11 cellular contexts compared by ENCODE assay signal in the genomic region with DNA sequence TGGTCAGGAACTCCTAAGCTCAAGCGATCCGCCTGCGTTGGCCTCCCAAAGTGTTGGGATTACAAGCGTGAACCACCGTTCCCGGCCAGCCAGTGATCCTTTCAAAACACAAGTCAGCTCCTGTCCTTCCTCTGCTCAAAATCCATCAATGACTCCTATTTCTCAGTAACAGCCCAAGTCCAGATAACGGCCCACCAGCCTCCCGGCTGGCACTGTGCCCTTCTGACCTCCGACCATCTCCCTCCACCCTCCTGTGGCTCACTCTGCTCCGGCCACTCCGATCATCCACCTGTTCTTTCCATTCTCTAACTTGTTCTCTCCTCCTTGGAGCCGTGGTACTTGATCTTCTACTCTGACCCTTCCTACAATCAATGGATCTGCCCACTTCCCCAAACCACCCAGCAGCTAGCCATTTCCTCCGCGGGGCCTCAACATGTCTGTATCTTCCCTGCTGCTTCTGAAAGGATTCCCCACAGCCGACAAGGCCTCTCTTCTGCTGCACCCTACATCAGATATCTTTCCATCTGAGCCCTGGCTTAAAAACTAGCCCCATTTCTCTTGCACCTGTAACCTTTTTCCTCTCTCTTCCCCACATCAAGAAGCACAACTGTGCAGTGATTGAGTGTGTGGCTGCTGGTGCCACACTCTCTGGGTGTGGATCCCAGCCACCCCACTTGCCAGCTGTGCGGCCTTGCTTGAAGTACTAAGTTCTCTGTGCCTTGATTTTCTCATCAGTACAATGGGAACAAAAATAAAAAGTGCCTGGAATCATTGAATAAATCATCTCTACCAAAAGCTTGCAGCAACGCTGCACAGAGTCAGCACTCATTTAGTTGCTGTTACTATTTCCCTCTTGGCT. TPM values are rescaled to one million over a fixed set of nuclear protein-coding genes. Genes with fewer than 3 reads are reported as not detected.
DNase-seq lines count a peak whose midpoint lies in the region; ATAC-seq and TF ChIP-seq lines count a peak whose summit lies in the region.
"Had no signal": no experiment of that assay in that cellular context is flagged by ENCODE, and none has a peak within 500 bp of the region (broad histone marks: within the 10 kb centered on the region; RNA-seq: fewer than 3 reads in every experiment).

No MANE protein-coding gene starts in this region.

- H3K27me3 ChIP-seq in cardiac muscle cell (no peaks in the 10 kb centered on the region), mesenchymal stem cell (ENCODE audit: control insufficient read depth in 1 of 2, insufficient read depth in 1 of 2, low read length in 2 of 2) (no peaks in the 10 kb centered on the region), upper lobe of right lung (no peaks in the 10 kb centered on the region)

- peaks cover 46% of the 10 kb centered on the region for H3K4me1 ChIP-seq in cardiac muscle cell (ENCODE audit: low read depth)
- H3K4me1 ChIP-seq in mesenchymal stem cell (ENCODE audit: control insufficient read depth, insufficient read depth, low read depth, low read length) = peaks cover 29% of the 10 kb centered on the region
- peaks cover 52% of the 10 kb centered on the region for H3K4me1 ChIP-seq in upper lobe of right lung

- no peak overlapping the region for H2AFZ ChIP-seq in mesenchymal stem cell (ENCODE audit: low read depth, low read length)

- peak overlapping the region; percentile 45 for H2BK120ac ChIP-seq in mesenchymal stem cell (ENCODE audit: low read depth, low read length)

- no peak overlapping the region for H3K4me3 ChIP-seq in cardiac muscle cell
- no peak overlapping the region for H3K4me3 ChIP-seq in mesenchymal stem cell (ENCODE audit: insufficient read depth in 1 of 2, low read depth in 1 of 2, low read length in 2 of 2)
- no peak overlapping the region for H3K4me3 ChIP-seq in upper lobe of right lung

- H2BK5ac ChIP-seq in mesenchymal stem cell (ENCODE audit: low read depth, low read length, poor library complexity, severe bottlenecking) = no peak overlapping the region

- H3K79me1 ChIP-seq in mesenchymal stem cell (replicated peaks; ENCODE audit: low read length, poor library complexity, severe bottlenecking) = no peaks in the 10 kb centered on the region

- no peak for DNase-seq in cardiac muscle cell (ENCODE audit: low read depth in 1 of 2, low spot score in 1 of 2)
- DNase-seq in left ventricle myocardium superior = no peak
- DNase-seq in WTC11 (ENCODE audit: low spot score) = no peak
- no peak for DNase-seq in mesenchymal stem cell
- DNase-seq in upper lobe of right lung = no peak
- no peak for DNase-seq in NCI-H510A treated with DMSO at 0.1 percent for 48 hours (lab: John Stamatoyannopoulos, UW)
- no peak for DNase-seq in SK-N-DZ (ENCODE audit: low spot score)
- DNase-seq in ecto neural progenitor cell (ENCODE audit: low spot score) = no peak
- DNase-seq: activated gamma-delta T cell treated with Interleukin-2 at 50 U/mL for 16 hours, left colon, NCI-H146 had no signal

- no peak overlapping the region for H4K8ac ChIP-seq in mesenchymal stem cell (ENCODE audit: low read length)

- peaks cover 23% of the 10 kb centered on the region for H3K36me3 Mint-ChIP-seq in WTC11

- H3K27ac ChIP-seq in cardiac muscle cell (peak overlapping the region; percentile 98), mesenchymal stem cell (ENCODE audit: low read length, poor library complexity, severe bottlenecking) (no peak overlapping the region), upper lobe of right lung (peak overlapping the region; percentile 98)

- H3K4ac ChIP-seq in mesenchymal stem cell (ENCODE audit: low read depth in 1 of 2, low read length in 2 of 2) = peak overlapping the region in 1 of 2 experiments; percentile 63

- H3K27ac Mint-ChIP-seq in WTC11 = peak overlapping the region; percentile 91

- CTCF ChIA-PET in WTC11 (lab: Charles Lee) = interaction anchor here (1.0 to 8.3 kb wide), 7 partner anchors 9 to 88 kb away, joined by 3 to 111 read pairs (median 5); no protein-coding TSS in a partner anchor

- POLR2A ChIA-PET in WTC11 (lab: Charles Lee) = interaction anchor here (0.7 to 1.8 kb wide), 4 partner anchors 10 to 55 kb away, joined by 4 to 12 read pairs (median 6); no protein-coding TSS in a partner anchor

- no peaks in the 10 kb centered on the region for H3K27me3 Mint-ChIP-seq in WTC11 (ENCODE audit: low read depth)

- no peaks in the 10 kb centered on the region for H3K9me3 ChIP-seq in cardiac muscle cell (ENCODE audit: low read depth)
- H3K9me3 ChIP-seq in mesenchymal stem cell (ENCODE audit: control insufficient read depth, low read length) = no peaks in the 10 kb centered on the region
- no peaks in the 10 kb centered on the region for H3K9me3 ChIP-seq in upper lobe of right lung

- H3K23ac ChIP-seq in mesenchymal stem cell (ENCODE audit: low read length in 2 of 2) = no peak overlapping the region

- H2BK15ac ChIP-seq in mesenchymal stem cell (ENCODE audit: low read depth, poor library complexity, severe bottlenecking) = peak overlapping the region; percentile 80

- H3K4me1 Mint-ChIP-seq in WTC11 = peaks cover 33% of the 10 kb centered on the region

- peak overlapping the region; percentile 0 to 85 for H2BK12ac ChIP-seq in mesenchymal stem cell (ENCODE audit: low read length in 2 of 2)

- ATAC-seq in left ventricle myocardium superior = no peak
- no peak for ATAC-seq in WTC11
- no peak for ATAC-seq in upper lobe of right lung
- ATAC-seq: left colon had no signal

- H4K91ac ChIP-seq in mesenchymal stem cell (ENCODE audit: low read length) = peak overlapping the region; percentile 84

- H3K9ac ChIP-seq in mesenchymal stem cell (ENCODE audit: low read length) = no peak overlapping the region

- intact Hi-C loops in left ventricle myocardium superior (cut with micrococcal nuclease) (no loop called here), upper lobe of right lung (cut with DNase I) (no loop called here)

- peak overlapping the region; percentile 10 for H3K4me3 Mint-ChIP-seq in WTC11

- peak overlapping the region; percentile 89 for H2AK5ac ChIP-seq in mesenchymal stem cell (ENCODE audit: low read length, severe bottlenecking)

- no peak for TF ChIP-seq CTCF in cardiac muscle cell (IDR thresholded peaks at IDR 0.05; ENCODE audit: low read depth, low read length)
- TF ChIP-seq CTCF in WTC11 (IDR thresholded peaks at IDR 0.05) = no peak
- TF ChIP-seq CTCF in upper lobe of right lung (IDR thresholded peaks at IDR 0.05) = no peak

- peak overlapping the region; percentile 30 to 57 for H3K18ac ChIP-seq in mesenchymal stem cell (ENCODE audit: low read depth in 1 of 2, low read length in 2 of 2)

- 92% methylated on average over 16 of the region's 17 CpGs for WGBS in mesenchymal stem cell

- no peak overlapping the region for H3K4me2 ChIP-seq in mesenchymal stem cell (ENCODE audit: low read length, poor library complexity, severe bottlenecking)

- H3K36me3 ChIP-seq in cardiac muscle cell (no peaks in the 10 kb centered on the region), mesenchymal stem cell (ENCODE audit: control insufficient read depth in 1 of 2, insufficient read depth in 2 of 2, low read depth in 1 of 2, low read length in 2 of 2) (no peaks in the 10 kb centered on the region), upper lobe of right lung (no peaks in the 10 kb centered on the region)

- H3K14ac ChIP-seq in mesenchymal stem cell (ENCODE audit: low read length in 2 of 2) = no peak overlapping the region

- no peaks in the 10 kb centered on the region for H3K9me3 Mint-ChIP-seq in WTC11

TF ChIP-seq in WTC11, 78 proteins besides CTCF, POLR2A, EP300 and RAD21:
- TF ChIP-seq GTF2I (CRISPR knock-in tag; conservative IDR thresholded peaks at IDR 0.05) = 0 out of 2 replicates have a peak, but pooled peaks have one; percentile 19
- TF ChIP-seq, protein P1, sequence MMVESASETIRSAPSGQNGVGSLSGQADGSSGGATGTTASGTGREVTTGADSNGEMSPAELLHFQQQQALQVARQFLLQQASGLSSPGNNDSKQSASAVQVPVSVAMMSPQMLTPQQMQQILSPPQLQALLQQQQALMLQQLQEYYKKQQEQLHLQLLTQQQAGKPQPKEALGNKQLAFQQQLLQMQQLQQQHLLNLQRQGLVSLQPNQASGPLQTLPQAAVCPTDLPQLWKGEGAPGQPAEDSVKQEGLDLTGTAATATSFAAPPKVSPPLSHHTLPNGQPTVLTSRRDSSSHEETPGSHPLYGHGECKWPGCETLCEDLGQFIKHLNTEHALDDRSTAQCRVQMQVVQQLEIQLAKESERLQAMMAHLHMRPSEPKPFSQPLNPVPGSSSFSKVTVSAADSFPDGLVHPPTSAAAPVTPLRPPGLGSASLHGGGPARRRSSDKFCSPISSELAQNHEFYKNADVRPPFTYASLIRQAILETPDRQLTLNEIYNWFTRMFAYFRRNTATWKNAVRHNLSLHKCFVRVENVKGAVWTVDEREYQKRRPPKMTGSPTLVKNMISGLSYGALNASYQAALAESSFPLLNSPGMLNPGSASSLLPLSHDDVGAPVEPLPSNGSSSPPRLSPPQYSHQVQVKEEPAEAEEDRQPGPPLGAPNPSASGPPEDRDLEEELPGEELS (CRISPR knock-in tag; IDR thresholded peaks at IDR 0.05) = no peak

RNA-seq across cellular contexts. Expression of a gene that starts 6.1 kb away (rescaled TPM):
- total RNA-seq in cardiac muscle cell = 33.0 and 45.0 TPM in 2 replicates
- polyA plus RNA-seq in cardiac muscle cell = 27.5 and 27.6 TPM in 2 replicates
- 40.1 TPM for total RNA-seq in left ventricle myocardium superior
- 114 to 149 TPM (median 127 TPM) in 3 replicates for total RNA-seq in WTC11 (2021)
- 21.6 TPM for polyA plus RNA-seq in mesenchymal stem cell (2013, experiment 1 of 2)
- 24.4 TPM for polyA plus RNA-seq in mesenchymal stem cell (2013, experiment 2 of 2)
- total RNA-seq in upper lobe of right lung = 45.7 TPM
- 44.5 and 55.5 TPM in 2 replicates for polyA plus RNA-seq in SK-N-DZ (2014; cell fraction: cytosol; rRNA removed)
- polyA plus RNA-seq in SK-N-DZ (2014; cell fraction: nucleus; rRNA removed) = 49.4 and 91.3 TPM in 2 replicates
